1 cellular context compared by ENCODE assay signal in the genomic region with DNA sequence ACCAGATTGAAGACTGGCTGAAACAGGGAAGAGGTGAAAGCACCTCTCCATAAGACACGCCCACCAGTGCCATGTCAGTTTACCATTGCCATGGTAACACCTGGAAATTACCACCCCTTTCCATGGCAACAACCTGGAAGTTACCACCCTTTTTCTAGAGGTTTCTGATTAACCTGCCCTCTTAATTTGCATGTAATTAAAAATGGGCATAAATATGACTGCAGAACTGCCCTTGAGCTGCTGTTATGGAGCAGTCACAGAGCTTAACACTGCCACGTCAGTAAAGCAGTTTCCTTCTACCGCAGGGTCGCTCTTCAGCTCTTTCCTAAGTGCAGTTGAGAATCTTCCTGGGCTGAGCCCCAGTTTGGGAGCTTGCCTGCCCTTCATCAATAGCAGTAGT.
TF ChIP-seq lines count a peak whose summit lies in the region.

No MANE protein-coding gene starts in this region.

TF ChIP-seq in GM23338, 12 proteins besides CTCF, POLR2A, EP300 and RAD21 (continued from another document):
- TF ChIP-seq, protein P1, sequence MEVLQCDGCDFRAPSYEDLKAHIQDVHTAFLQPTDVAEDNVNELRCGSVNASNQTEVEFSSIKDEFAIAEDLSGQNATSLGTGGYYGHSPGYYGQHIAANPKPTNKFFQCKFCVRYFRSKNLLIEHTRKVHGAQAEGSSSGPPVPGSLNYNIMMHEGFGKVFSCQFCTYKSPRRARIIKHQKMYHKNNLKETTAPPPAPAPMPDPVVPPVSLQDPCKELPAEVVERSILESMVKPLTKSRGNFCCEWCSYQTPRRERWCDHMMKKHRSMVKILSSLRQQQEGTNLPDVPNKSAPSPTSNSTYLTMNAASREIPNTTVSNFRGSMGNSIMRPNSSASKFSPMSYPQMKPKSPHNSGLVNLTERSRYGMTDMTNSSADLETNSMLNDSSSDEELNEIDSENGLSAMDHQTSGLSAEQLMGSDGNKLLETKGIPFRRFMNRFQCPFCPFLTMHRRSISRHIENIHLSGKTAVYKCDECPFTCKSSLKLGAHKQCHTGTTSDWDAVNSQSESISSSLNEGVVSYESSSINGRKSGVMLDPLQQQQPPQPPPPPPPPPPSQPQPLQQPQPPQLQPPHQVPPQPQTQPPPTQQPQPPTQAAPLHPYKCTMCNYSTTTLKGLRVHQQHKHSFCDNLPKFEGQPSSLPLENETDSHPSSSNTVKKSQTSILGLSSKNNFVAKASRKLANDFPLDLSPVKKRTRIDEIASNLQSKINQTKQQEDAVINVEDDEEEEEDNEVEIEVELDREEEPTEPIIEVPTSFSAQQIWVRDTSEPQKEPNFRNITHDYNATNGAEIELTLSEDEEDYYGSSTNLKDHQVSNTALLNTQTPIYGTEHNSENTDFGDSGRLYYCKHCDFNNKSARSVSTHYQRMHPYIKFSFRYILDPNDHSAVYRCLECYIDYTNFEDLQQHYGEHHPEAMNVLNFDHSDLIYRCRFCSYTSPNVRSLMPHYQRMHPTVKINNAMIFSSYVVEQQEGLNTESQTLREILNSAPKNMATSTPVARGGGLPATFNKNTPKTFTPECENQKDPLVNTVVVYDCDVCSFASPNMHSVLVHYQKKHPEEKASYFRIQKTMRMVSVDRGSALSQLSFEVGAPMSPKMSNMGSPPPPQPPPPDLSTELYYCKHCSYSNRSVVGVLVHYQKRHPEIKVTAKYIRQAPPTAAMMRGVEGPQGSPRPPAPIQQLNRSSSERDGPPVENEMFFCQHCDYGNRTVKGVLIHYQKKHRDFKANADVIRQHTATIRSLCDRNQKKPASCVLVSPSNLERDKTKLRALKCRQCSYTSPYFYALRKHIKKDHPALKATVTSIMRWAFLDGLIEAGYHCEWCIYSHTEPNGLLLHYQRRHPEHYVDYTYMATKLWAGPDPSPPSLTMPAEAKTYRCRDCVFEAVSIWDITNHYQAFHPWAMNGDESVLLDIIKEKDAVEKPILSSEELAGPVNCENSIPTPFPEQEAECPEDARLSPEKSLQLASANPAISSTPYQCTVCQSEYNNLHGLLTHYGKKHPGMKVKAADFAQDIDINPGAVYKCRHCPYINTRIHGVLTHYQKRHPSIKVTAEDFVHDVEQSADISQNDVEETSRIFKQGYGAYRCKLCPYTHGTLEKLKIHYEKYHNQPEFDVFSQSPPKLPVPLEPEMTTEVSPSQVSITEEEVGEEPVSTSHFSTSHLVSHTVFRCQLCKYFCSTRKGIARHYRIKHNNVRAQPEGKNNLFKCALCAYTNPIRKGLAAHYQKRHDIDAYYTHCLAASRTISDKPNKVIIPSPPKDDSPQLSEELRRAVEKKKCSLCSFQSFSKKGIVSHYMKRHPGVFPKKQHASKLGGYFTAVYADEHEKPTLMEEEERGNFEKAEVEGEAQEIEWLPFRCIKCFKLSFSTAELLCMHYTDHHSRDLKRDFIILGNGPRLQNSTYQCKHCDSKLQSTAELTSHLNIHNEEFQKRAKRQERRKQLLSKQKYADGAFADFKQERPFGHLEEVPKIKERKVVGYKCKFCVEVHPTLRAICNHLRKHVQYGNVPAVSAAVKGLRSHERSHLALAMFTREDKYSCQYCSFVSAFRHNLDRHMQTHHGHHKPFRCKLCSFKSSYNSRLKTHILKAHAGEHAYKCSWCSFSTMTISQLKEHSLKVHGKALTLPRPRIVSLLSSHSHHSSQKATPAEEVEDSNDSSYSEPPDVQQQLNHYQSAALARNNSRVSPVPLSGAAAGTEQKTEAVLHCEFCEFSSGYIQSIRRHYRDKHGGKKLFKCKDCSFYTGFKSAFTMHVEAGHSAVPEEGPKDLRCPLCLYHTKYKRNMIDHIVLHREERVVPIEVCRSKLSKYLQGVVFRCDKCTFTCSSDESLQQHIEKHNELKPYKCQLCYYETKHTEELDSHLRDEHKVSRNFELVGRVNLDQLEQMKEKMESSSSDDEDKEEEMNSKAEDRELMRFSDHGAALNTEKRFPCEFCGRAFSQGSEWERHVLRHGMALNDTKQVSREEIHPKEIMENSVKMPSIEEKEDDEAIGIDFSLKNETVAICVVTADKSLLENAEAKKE (CRISPR knock-in tag; IDR thresholded peaks at IDR 0.05), result no peak
- no peak for TF ChIP-seq ZNF331 (CRISPR knock-in tag; IDR thresholded peaks at IDR 0.05; ENCODE audit: low read depth)
- TF ChIP-seq EZH2 (IDR thresholded peaks at IDR 0.05; ENCODE audit: low read depth, unreplicated experiment), result no peak
- no peak for TF ChIP-seq CREB1 (CRISPR knock-in tag; IDR thresholded peaks at IDR 0.05; ENCODE audit: low read depth)
- TF ChIP-seq, protein P2, sequence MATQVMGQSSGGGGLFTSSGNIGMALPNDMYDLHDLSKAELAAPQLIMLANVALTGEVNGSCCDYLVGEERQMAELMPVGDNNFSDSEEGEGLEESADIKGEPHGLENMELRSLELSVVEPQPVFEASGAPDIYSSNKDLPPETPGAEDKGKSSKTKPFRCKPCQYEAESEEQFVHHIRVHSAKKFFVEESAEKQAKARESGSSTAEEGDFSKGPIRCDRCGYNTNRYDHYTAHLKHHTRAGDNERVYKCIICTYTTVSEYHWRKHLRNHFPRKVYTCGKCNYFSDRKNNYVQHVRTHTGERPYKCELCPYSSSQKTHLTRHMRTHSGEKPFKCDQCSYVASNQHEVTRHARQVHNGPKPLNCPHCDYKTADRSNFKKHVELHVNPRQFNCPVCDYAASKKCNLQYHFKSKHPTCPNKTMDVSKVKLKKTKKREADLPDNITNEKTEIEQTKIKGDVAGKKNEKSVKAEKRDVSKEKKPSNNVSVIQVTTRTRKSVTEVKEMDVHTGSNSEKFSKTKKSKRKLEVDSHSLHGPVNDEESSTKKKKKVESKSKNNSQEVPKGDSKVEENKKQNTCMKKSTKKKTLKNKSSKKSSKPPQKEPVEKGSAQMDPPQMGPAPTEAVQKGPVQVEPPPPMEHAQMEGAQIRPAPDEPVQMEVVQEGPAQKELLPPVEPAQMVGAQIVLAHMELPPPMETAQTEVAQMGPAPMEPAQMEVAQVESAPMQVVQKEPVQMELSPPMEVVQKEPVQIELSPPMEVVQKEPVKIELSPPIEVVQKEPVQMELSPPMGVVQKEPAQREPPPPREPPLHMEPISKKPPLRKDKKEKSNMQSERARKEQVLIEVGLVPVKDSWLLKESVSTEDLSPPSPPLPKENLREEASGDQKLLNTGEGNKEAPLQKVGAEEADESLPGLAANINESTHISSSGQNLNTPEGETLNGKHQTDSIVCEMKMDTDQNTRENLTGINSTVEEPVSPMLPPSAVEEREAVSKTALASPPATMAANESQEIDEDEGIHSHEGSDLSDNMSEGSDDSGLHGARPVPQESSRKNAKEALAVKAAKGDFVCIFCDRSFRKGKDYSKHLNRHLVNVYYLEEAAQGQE (IDR thresholded peaks at IDR 0.05; ENCODE audit: unreplicated experiment), result no peak
